Comparison of ENCODE assay signal across 8 cellular contexts in genomic region chr4:7043521-7044414, GRCh38. TPM values are rescaled to one million over a fixed set of nuclear protein-coding genes. Genes with fewer than 3 reads are reported as not detected.
DNase-seq lines count a peak whose midpoint lies in the region; ATAC-seq and TF ChIP-seq lines count a peak whose summit lies in the region.

No MANE protein-coding gene starts in this region.

- CTCF ChIA-PET in SK-N-SH (lab: Yijun Ruan, JAX) = interaction anchor here (0.6 to 6.1 kb wide), 32 partner anchors 8 to 1332 kb away, joined by 3 to 80 read pairs (median 4); partner anchors contain the start of gene GRPEL1

- H3K27me3 ChIP-seq in SK-N-SH (ENCODE audit: insufficient read depth) = no peaks in the 10 kb centered on the region
- no peaks in the 10 kb centered on the region for H3K27me3 ChIP-seq in right atrium auricular region

- H3K9ac ChIP-seq in SK-N-SH = peak overlapping the region; percentile 86

- peaks cover 9% of the 10 kb centered on the region for H3F3A ChIP-seq in SK-N-SH (replicated peaks; ENCODE audit: insufficient read depth)

- H3K36me3 Mint-ChIP-seq in activated naive CD8-positive, alpha-beta T cell = peaks cover 4% of the 10 kb centered on the region

- TF ChIP-seq CTCF in 22Rv1 (IDR thresholded peaks at IDR 0.05) (no peak), SK-N-SH (IDR thresholded peaks at IDR 0.05) (no peak), right atrium auricular region (IDR thresholded peaks at IDR 0.05) (no peak)

- H3K27ac Mint-ChIP-seq in activated naive CD8-positive, alpha-beta T cell = peak overlapping the region; percentile 72

- H3K27me3 Mint-ChIP-seq in activated naive CD8-positive, alpha-beta T cell = no peaks in the 10 kb centered on the region

- no peaks in the 10 kb centered on the region for H3K36me3 ChIP-seq in SK-N-SH (replicated peaks in 1 of 2; ENCODE audit: control insufficient read depth in 1 of 2, insufficient read depth in 2 of 2, low read length in 1 of 2)
- peaks cover 4% of the 10 kb centered on the region for H3K36me3 ChIP-seq in right atrium auricular region

- peaks cover 55% of the 10 kb centered on the region for H3K79me2 ChIP-seq in SK-N-SH (ENCODE audit: insufficient read depth)

- H2AFZ ChIP-seq in SK-N-SH (ENCODE audit: low read depth) = peak overlapping the region; percentile 78; the same call in 1 of the 2 replicates

- POLR2A ChIA-PET in SK-N-SH (lab: Yijun Ruan, JAX) = interaction anchor here (0.9 to 1.9 kb wide), 3 partner anchors 24 to 57 kb away, joined by 3 to 14 read pairs (median 5); partner anchors contain the start of gene GRPEL1

- ATAC-seq in GM18861 (IDR thresholded peaks at IDR 0.05; ENCODE audit: unreplicated experiment) (peak; percentile 12), HG03066 (IDR thresholded peaks at IDR 0.05; ENCODE audit: low read depth, unreplicated experiment) (peak; percentile 11)

- no peak for TF ChIP-seq RAD21 in SK-N-SH (IDR thresholded peaks at IDR 0.05; ENCODE audit: low read length)

- H3K4me3 ChIP-seq in SK-N-SH (ENCODE audit: low read depth in 2 of 2, low read length in 1 of 2) (peak overlapping the region; percentile 92 to 96), right atrium auricular region (peak overlapping the region; percentile 95 to 98), skeletal muscle cell (ENCODE audit: low read depth, low read length) (peak overlapping the region; percentile 75)

- H3K27ac ChIP-seq in 22Rv1 = peak overlapping the region; percentile 64
- H3K27ac ChIP-seq in SK-N-SH (ENCODE audit: low read depth in 2 of 2, low read length in 1 of 2) = peak overlapping the region; percentile 48 to 83; a peak in 3 of 4 replicates
- H3K27ac ChIP-seq in right atrium auricular region = peak overlapping the region; percentile 88 to 90

- H3K9me2 ChIP-seq in SK-N-SH = no peaks in the 10 kb centered on the region

- no peaks in the 10 kb centered on the region for H3K9me3 ChIP-seq in SK-N-SH
- no peaks in the 10 kb centered on the region for H3K9me3 ChIP-seq in right atrium auricular region

- DNase-seq in SK-N-SH (no peak), right atrium auricular region (ENCODE audit: low spot score) (no peak), skeletal muscle cell (ENCODE audit: low read depth) (no peak), pons (ENCODE audit: low spot score) (no peak)

- peaks cover 38% of the 10 kb centered on the region; the same call in 1 of the 2 replicates for H4K20me1 ChIP-seq in SK-N-SH (ENCODE audit: insufficient read depth)

- H3K4me2 ChIP-seq in SK-N-SH = peak overlapping the region; percentile 99

- H3K4me1 ChIP-seq in SK-N-SH (ENCODE audit: control insufficient read depth in 1 of 2, insufficient read depth in 2 of 2, low read depth in 1 of 2, low read length in 1 of 2) = peaks cover 15 to 29% of the 10 kb centered on the region in 2 experiments
- H3K4me1 ChIP-seq in right atrium auricular region = peaks cover 0 to 48% of the 10 kb centered on the region in 2 donors

- no peaks in the 10 kb centered on the region for H3K9me3 Mint-ChIP-seq in activated naive CD8-positive, alpha-beta T cell (ENCODE audit: low read depth)

- TF ChIP-seq EP300 in SK-N-SH (IDR thresholded peaks at IDR 0.05; ENCODE audit: borderline replicate concordance in 1 of 2, low read depth in 1 of 2, low read length in 1 of 2) = no peak

- peak overlapping the region; percentile 91 for H3K4me3 Mint-ChIP-seq in activated naive CD8-positive, alpha-beta T cell

- H3K4me1 Mint-ChIP-seq in activated naive CD8-positive, alpha-beta T cell (ENCODE audit: low read depth) = peaks cover 43% of the 10 kb centered on the region

- 3% methylated on average over 6 of the region's 88 CpGs for WGBS in SK-N-SH (ENCODE audit: low lambda C conversion rate)

TF ChIP-seq in SK-N-SH, 30 proteins besides CTCF, POLR2A, EP300 and RAD21:
- TF ChIP-seq MEF2A (IDR thresholded peaks at IDR 0.05; ENCODE audit: borderline replicate concordance, low read depth) (no peak), MXI1 (IDR thresholded peaks at IDR 0.05; ENCODE audit: low read depth, low read length) (peak; percentile 11; the same call in 1 of the 2 replicates), MAX (IDR thresholded peaks at IDR 0.05; ENCODE audit: low read depth) (0 out of 2 replicates have a peak, but pooled peaks have one; percentile 15), YY1 (IDR thresholded peaks at IDR 0.05; ENCODE audit: low read depth) (peak; percentile 67), RCOR1 (IDR thresholded peaks at IDR 0.05; ENCODE audit: low read length) (no peak), TEAD4 (IDR thresholded peaks at IDR 0.05; ENCODE audit: borderline replicate concordance, insufficient read depth) (no peak)

RNA-seq across cellular contexts. Expression of gene TADA2B, which starts 0.6 kb away (rescaled TPM):
- 6.0 and 8.0 TPM in 2 replicates for polyA plus RNA-seq in SK-N-SH (2012; rRNA removed)
- polyA plus RNA-seq in SK-N-SH (2012; cell fraction: cytosol; rRNA removed) = 7.2 and 8.0 TPM in 2 replicates
- 6.0 and 7.2 TPM in 2 replicates for polyA plus RNA-seq in SK-N-SH (2012; cell fraction: nucleus; rRNA removed)
- 10 to 100 TPM; 20.8 to 27.0 TPM for total RNA-seq in right atrium auricular region

RNA-seq across cellular contexts. Expression of gene GRPEL1, which starts 24.1 kb away (rescaled TPM):
- 29.8 and 32.8 TPM in 2 replicates for polyA plus RNA-seq in SK-N-SH (2012; rRNA removed)
- 40.0 and 49.0 TPM in 2 replicates for polyA plus RNA-seq in SK-N-SH (2012; cell fraction: cytosol; rRNA removed)
- polyA plus RNA-seq in SK-N-SH (2012; cell fraction: nucleus; rRNA removed) = 13.1 and 20.5 TPM in 2 replicates
- total RNA-seq in right atrium auricular region = 10 to 100 TPM; 17.8 to 18.4 TPM
